Comparison of ENCODE assay signal across 14 cellular contexts in the genomic region with DNA sequence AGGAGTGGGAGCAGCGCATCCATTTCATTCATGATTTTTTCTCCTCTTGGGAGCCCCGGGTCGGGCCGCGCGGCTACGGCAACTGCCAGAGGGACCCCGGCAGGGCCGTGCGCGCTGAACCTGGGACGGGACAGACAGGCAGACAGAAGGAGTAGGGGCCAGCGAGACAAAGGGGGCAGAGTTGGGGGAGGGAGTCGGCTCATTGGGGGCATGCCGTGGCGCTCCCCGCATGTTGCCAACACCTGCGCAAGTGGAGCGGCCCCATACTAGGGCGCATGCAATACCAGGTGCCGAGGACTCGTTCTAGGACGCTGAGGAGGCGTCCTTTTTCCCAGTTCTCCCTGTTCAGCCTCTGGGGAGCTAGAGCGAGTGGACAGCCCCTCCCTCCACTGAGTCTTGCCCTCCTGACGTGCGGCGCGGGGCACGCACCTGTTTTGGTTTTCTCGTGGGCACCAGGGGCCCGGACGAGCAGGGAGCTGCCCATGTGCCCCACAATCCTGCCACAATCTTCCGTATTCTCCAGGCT. TPM values are rescaled to one million over a fixed set of nuclear protein-coding genes. Genes with fewer than 3 reads are reported as not detected.
DNase-seq lines count a peak whose midpoint lies in the region; ATAC-seq, FAIRE-seq and TF ChIP-seq lines count a peak whose summit lies in the region.
"Had no signal": no experiment of that assay in that cellular context is flagged by ENCODE, and none has a peak within 500 bp of the region (broad histone marks: within the 10 kb centered on the region; RNA-seq: fewer than 3 reads in every experiment).

No MANE protein-coding gene starts in this region.

- H2BK15ac ChIP-seq in H1 (ENCODE audit: low read length): 0 out of 2 replicates have a peak overlapping the region, but pooled peaks have one; percentile 46

- peak overlapping the region; percentile 55 for H2BK120ac ChIP-seq in H1 (replicated peaks; ENCODE audit: low read depth, low read length)

- no peak overlapping the region for H4K91ac ChIP-seq in H1 (replicated peaks; ENCODE audit: insufficient read length, low read length)

- H3K27ac ChIP-seq in ACC112 (ENCODE audit: low read depth, low read length): no peak overlapping the region
- H3K27ac ChIP-seq in H1 (ENCODE audit: low read depth, low read length): no peak overlapping the region
- H3K27ac ChIP-seq: pancreas had no signal

- TF ChIP-seq POLR2A in H1 (IDR thresholded peaks at IDR 0.05; ENCODE audit: control extremely low read depth in 1 of 2, low read depth in 2 of 2, low read length in 2 of 2): no peak

- H3K9me3 ChIP-seq in H1 (ENCODE audit: insufficient read depth in 2 of 2, low read depth in 1 of 2, low read length in 1 of 2) (no peaks in the 10 kb centered on the region), neuron (ENCODE audit: low read length) (no peaks in the 10 kb centered on the region)
- H3K9me3 ChIP-seq: pancreas had no signal

- H2AK5ac ChIP-seq in H1 (ENCODE audit: low read depth, low read length): no peak overlapping the region

- H3K79me1 ChIP-seq in H1 (ENCODE audit: low read depth, low read length): no peaks in the 10 kb centered on the region

- H3K79me2 ChIP-seq in ACC112 (ENCODE audit: control insufficient read depth, insufficient read depth, low read length, unreplicated experiment) (no peaks in the 10 kb centered on the region), H1 (ENCODE audit: control insufficient read depth in 1 of 2, insufficient read depth in 2 of 2, low read length in 2 of 2) (no peaks in the 10 kb centered on the region)

- H3K9ac ChIP-seq in H1 (replicated peaks in 1 of 4; ENCODE audit: extremely low read depth in 1 of 4, low read depth in 3 of 4, low read length in 3 of 4): no peak overlapping the region

- no peak overlapping the region for H3K14ac ChIP-seq in H1 (ENCODE audit: insufficient read length)

- H3K27me3 ChIP-seq in ACC112 (ENCODE audit: insufficient read depth, low read length) (peaks cover 97% of the 10 kb centered on the region), H1 (replicated peaks in 1 of 4; ENCODE audit: control insufficient read depth in 3 of 4, extremely low read depth in 1 of 4, insufficient read depth in 3 of 4, low read length in 3 of 4) (peaks cover 0 to 33% (median 22%) of the 10 kb centered on the region in 4 experiments; a peak in 6 of 7 replicates), neuron (ENCODE audit: insufficient read depth, low read length) (peaks cover 74% of the 10 kb centered on the region)

- H3K36me3 ChIP-seq in ACC112 (ENCODE audit: insufficient read depth, low read length) (no peaks in the 10 kb centered on the region), H1 (ENCODE audit: control insufficient read depth in 2 of 4, insufficient read depth in 4 of 4, low read length in 3 of 4) (no peaks in the 10 kb centered on the region; a peak in 1 of 8 replicates), neuron (ENCODE audit: insufficient read depth, low read length) (no peaks in the 10 kb centered on the region)
- H3K36me3 ChIP-seq: pancreas had no signal

- H3K56ac ChIP-seq in H1 (replicated peaks; ENCODE audit: insufficient read length, low read depth, low read length): peak overlapping the region; percentile 13

- H2BK20ac ChIP-seq in H1 (ENCODE audit: low read length): no peak overlapping the region

- no peak for TF ChIP-seq RAD21 in H1 (IDR thresholded peaks at IDR 0.05 in 1 of 2, conservative IDR thresholded peaks at IDR 0.05 in 1 of 2; ENCODE audit: low read depth in 2 of 2, low read length in 2 of 2)

- H3K4me2 ChIP-seq in H1 (ENCODE audit: insufficient read depth in 1 of 2, low read depth in 2 of 2, low read length in 2 of 2): peak overlapping the region; percentile 63 to 94

- H3K4me1 ChIP-seq in ACC112 (ENCODE audit: control insufficient read depth, insufficient read depth, low read length, unreplicated experiment) (peaks cover 3% of the 10 kb centered on the region), H1 (replicated peaks in 1 of 4; ENCODE audit: control insufficient read depth in 3 of 4, insufficient read depth in 4 of 4, low read length in 3 of 4) (peaks cover 2 to 8% (median 3%) of the 10 kb centered on the region in 4 experiments; a peak in 6 of 7 replicates), neuron (ENCODE audit: insufficient read depth, low read length) (peaks cover 13% of the 10 kb centered on the region)

- no peak for TF ChIP-seq CTCF in HFF-Myc (IDR thresholded peaks at IDR 0.05; ENCODE audit: low read depth, low read length, missing control alignments)
- TF ChIP-seq CTCF in H1 (IDR thresholded peaks at IDR 0.05; ENCODE audit: control extremely low read depth in 1 of 3, insufficient read depth in 1 of 3, low read depth in 1 of 3, low read length in 3 of 3): no peak

- no peak overlapping the region for H2AFZ ChIP-seq in ACC112 (ENCODE audit: low read length, unreplicated experiment)
- H2AFZ ChIP-seq in H1 (ENCODE audit: low read length): peak overlapping the region; percentile 37
- H2AFZ ChIP-seq in neuron (ENCODE audit: low read depth, low read length): peak overlapping the region; percentile 80

- H4K8ac ChIP-seq in H1 (ENCODE audit: extremely low read depth, insufficient read depth, low read length): peak overlapping the region; percentile 90

- 1% methylated on average over 18 of the region's 34 CpGs; no CpG with 5 or more reads in 1 of the 2 experiments for WGBS in H1 (ENCODE audit: extremely low coverage in 1 of 2, insufficient coverage in 1 of 2, insufficient read length in 1 of 2, insufficient replicate concordance in 2 of 2, low coverage in 1 of 2, low lambda C conversion rate in 2 of 2, missing lambda C conversion rate in 1 of 2), 2 experiments

- no peak for ATAC-seq in HG03520 (IDR thresholded peaks at IDR 0.05; ENCODE audit: unreplicated experiment)
- ATAC-seq: T-cell had no signal

- FAIRE-seq in H1 (lab: Jason Lieb, UNC): no peak
- FAIRE-seq in urothelium cell line (lab: Jason Lieb, UNC): no peak
- FAIRE-seq: pancreas had no signal

- peaks cover 17% of the 10 kb centered on the region for H3K23me2 ChIP-seq in H1 (ENCODE audit: low read depth, low read length)

- no peak for TF ChIP-seq EP300 in H1 (IDR thresholded peaks at IDR 0.05; ENCODE audit: borderline replicate concordance in 1 of 2, low read depth in 2 of 2, low read length in 2 of 2)

- POLR2A ChIA-PET in H1 (lab: Charles Lee; ENCODE audit: partially characterized antibody): interaction anchor here (0.7 to 1.7 kb wide), 6 partner anchors 9 to 37 kb away, joined by 3 to 6 read pairs (median 4); no protein-coding TSS in a partner anchor

- DNase-seq in HFF-Myc (ENCODE audit: extremely low read depth, low read depth): no peak
- DNase-seq in H1 (ENCODE audit: low read depth in 1 of 2, low spot score in 2 of 2): no peak
- no peak for DNase-seq in stimulated activated CD4-positive, alpha-beta T cell treated with anti-CD3 and anti-CD28 coated beads, Interleukin-2, amount 100 ng/mL, for 48 hours
- DNase-seq in urothelium cell line (ENCODE audit: low spot score): no peak
- no peak for DNase-seq in activated CD4-positive, alpha-beta T cell treated with anti-CD3 and anti-CD28 coated beads for 1 hour
- DNase-seq: CD8-positive, alpha-beta memory T cell; cortex of kidney; NCI-H82; T-cell had no signal

- H4K5ac ChIP-seq in H1 (ENCODE audit: insufficient read length, low read depth, low read length): no peak overlapping the region

- CTCF ChIA-PET in H1 (lab: Charles Lee; ENCODE audit: partially characterized antibody): interaction anchor here (1.1 to 19.5 kb wide), 4 partner anchors 11 to 27 kb away, joined by 5 to 363 read pairs (median 28); no protein-coding TSS in a partner anchor

- no peak overlapping the region for H3K23ac ChIP-seq in H1 (ENCODE audit: insufficient read length)

- H4K20me1 ChIP-seq in H1 (replicated peaks in 1 of 2; ENCODE audit: control insufficient read depth in 1 of 2, insufficient read depth in 2 of 2, low read length in 2 of 2): peaks cover 1 to 2% of the 10 kb centered on the region in 2 experiments

- H2BK12ac ChIP-seq in H1 (ENCODE audit: low read depth, low read length): peak overlapping the region; percentile 50; the same call in 1 of the 2 replicates

- peak overlapping the region; percentile 48; the same call in 1 of the 2 replicates for H3K18ac ChIP-seq in H1 (ENCODE audit: extremely low read depth, low read length)

- no peak overlapping the region for H2BK5ac ChIP-seq in H1 (ENCODE audit: low read depth, low read length)

- H3K4me3 ChIP-seq in ACC112 (ENCODE audit: low read depth, low read length) (peak overlapping the region; percentile 66), HFF-Myc (replicated peaks; ENCODE audit: low read depth, low read length) (peak overlapping the region; percentile 28), H1 (ENCODE audit: extremely low read depth in 1 of 4, insufficient read depth in 2 of 4, low read depth in 3 of 4, low read length in 4 of 4) (peak overlapping the region; percentile 73 to 97 (median 78)), neuron (ENCODE audit: low read length) (peak overlapping the region; percentile 63)

- no peak overlapping the region for H3K4ac ChIP-seq in H1 (replicated peaks; ENCODE audit: insufficient read length, low read depth, low read length)

TF ChIP-seq in H1, 55 proteins besides CTCF, POLR2A, EP300 and RAD21:
- TF ChIP-seq EZH2 (IDR thresholded peaks at IDR 0.05; ENCODE audit: low read depth, low read length, severe bottlenecking) (peak; percentile 32), TBP (IDR thresholded peaks at IDR 0.05; ENCODE audit: low read depth, low read length) (no peak), CHD2 (IDR thresholded peaks at IDR 0.05; ENCODE audit: low read length) (no peak)
- TF ChIP-seq, protein P1, sequence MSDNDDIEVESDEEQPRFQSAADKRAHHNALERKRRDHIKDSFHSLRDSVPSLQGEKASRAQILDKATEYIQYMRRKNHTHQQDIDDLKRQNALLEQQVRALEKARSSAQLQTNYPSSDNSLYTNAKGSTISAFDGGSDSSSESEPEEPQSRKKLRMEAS (IDR thresholded peaks at IDR 0.05): peak; percentile 70; the same call in 1 of the 2 replicates
TF ChIP-seq in H1: peak in this region for 2.

RNA-seq across cellular contexts. Expression of gene PTPN5, which starts 0.5 kb away (rescaled TPM):
- total RNA-seq in H1 (2021; fragmentation: NEBNext Ultra II Directional; extraction: Animal tissue kit (Norgen Biotek cat#: 25700)): 6.8 and 8.4 TPM in 2 replicates
- polyA plus RNA-seq in H1 (2011; rRNA removed): 12.9 and 18.9 TPM in 2 replicates
- 11.1 TPM for polyA plus RNA-seq in H1 (2011; cell fraction: cytosol; rRNA removed)
- polyA plus RNA-seq in H1 (2011; cell fraction: nucleus; rRNA removed): 29.2 TPM
- polyA plus RNA-seq in H1 (2012, experiment 1 of 2): 7.1 to 10.6 TPM (median 8.7 TPM) in 4 replicates
- polyA plus RNA-seq in H1 (2012, experiment 2 of 2): 5.6 TPM
- 5.4 TPM for polyA plus RNA-seq in H1 (2013, experiment 1 of 2)
- polyA plus RNA-seq in H1 (2013, experiment 2 of 2): 4.9 TPM
- polyA minus RNA-seq in H1 (2011; rRNA and poly(A)+ RNA removed): 6.4 and 8.4 TPM in 2 replicates
- 5.6 TPM for polyA minus RNA-seq in H1 (2011; cell fraction: cytosol; rRNA and poly(A)+ RNA removed)
- polyA minus RNA-seq in H1 (2011; cell fraction: nucleus; rRNA and poly(A)+ RNA removed): 7.2 TPM
- total RNA-seq: CD8-positive, alpha-beta memory T cell; M059J had no signal
- polyA plus RNA-seq: CD8-positive, alpha-beta memory T cell had no signal

Comparison
In these comparisons a context has a peak if more than half of its experiments do, and no peak if none do; other contexts are left out.
1. H3K4me3 ChIP-seq: peak in every context shown above with its lines; median percentile 78 in H1; 66 in ACC112; 63 in neuron; 28 in HFF-Myc.